Comparison of ENCODE assay signal across 20 cellular contexts in the genomic region with DNA sequence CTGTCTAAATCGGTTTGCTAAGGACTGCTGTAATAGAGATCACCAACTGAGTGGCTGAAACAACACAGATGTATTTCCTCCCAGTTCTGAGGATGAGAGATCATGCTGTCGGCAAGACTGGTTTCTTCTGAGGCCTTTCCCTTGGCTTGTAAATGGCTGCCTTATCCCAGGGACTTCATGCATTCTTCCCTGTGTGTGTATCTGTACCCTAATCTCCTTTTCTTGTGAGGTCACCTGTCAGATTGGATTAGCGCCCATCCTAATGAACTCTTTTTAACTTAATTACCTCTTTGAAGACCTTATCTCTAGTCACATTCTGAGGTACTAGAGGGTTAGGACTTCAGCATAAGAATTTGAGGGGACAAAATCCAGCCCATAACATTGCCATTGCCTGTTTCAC. TPM values are rescaled to one million over a fixed set of nuclear protein-coding genes. Genes with fewer than 3 reads are reported as not detected.
"Had no signal": no experiment of that assay in that cellular context is flagged by ENCODE, and none has a peak within 500 bp of the region (broad histone marks: within the 10 kb centered on the region; RNA-seq: fewer than 3 reads in every experiment).

No MANE protein-coding gene starts in this region.

- H3K4me1 ChIP-seq: colonic mucosa, esophagus muscularis mucosa, psoas muscle, transverse colon had no signal

- H3K4me3 Mint-ChIP-seq: natural killer cell treated with Interleukin-12 subunit alpha and Interleukin-12 subunit beta and Interleukin-15 and Interleukin-18, amount 100 ng/mL, for 72 hours; stimulated activated naive B cell treated with anti-CD40 and anti-IgM and Interleukin-4, amounts not matched to agents 10 μg/mL and 1 μg/mL and 100 μg/mL, for 72 hours; stimulated activated naive CD8-positive, alpha-beta T cell treated with anti-CD3 and anti-CD28 coated beads, Interleukin-15, amount 100 ng/mL, for 72 hours had no signal

- H3K27me3 Mint-ChIP-seq: natural killer cell treated with Interleukin-12 subunit alpha and Interleukin-12 subunit beta and Interleukin-15 and Interleukin-18, amount 100 ng/mL, for 72 hours; stimulated activated naive B cell treated with anti-CD40 and anti-IgM and Interleukin-4, amounts not matched to agents 10 μg/mL and 1 μg/mL and 100 μg/mL, for 72 hours; stimulated activated naive CD8-positive, alpha-beta T cell treated with anti-CD3 and anti-CD28 coated beads, Interleukin-15, amount 100 ng/mL, for 72 hours had no signal

- H3K27me3 ChIP-seq: colonic mucosa, esophagus muscularis mucosa, gastroesophageal sphincter, neutrophil, transverse colon had no signal

- ATAC-seq: gastroesophageal sphincter; left lobe of liver; natural killer cell treated with Interleukin-12 subunit alpha and Interleukin-12 subunit beta and Interleukin-15 and Interleukin-18, amount 100 ng/mL, for 72 hours; psoas muscle; sciatic nerve; stimulated activated naive B cell treated with anti-CD40 and anti-IgM and Interleukin-4, amounts not matched to agents 10 μg/mL and 1 μg/mL and 100 μg/mL, for 72 hours; stimulated activated naive CD8-positive, alpha-beta T cell treated with anti-CD3 and anti-CD28 coated beads, Interleukin-15, amount 100 ng/mL, for 72 hours had no signal

- H3K4me1 Mint-ChIP-seq: stimulated activated naive B cell treated with anti-CD40 and anti-IgM and Interleukin-4, amounts not matched to agents 10 μg/mL and 1 μg/mL and 100 μg/mL, for 72 hours; stimulated activated naive CD8-positive, alpha-beta T cell treated with anti-CD3 and anti-CD28 coated beads, Interleukin-15, amount 100 ng/mL, for 72 hours had no signal

- H3K27ac ChIP-seq: colonic mucosa, epithelial cell of prostate, esophagus muscularis mucosa, gastroesophageal sphincter, neutrophil, psoas muscle, thoracic aorta, transverse colon had no signal

- H3K36me3 ChIP-seq: colonic mucosa, esophagus muscularis mucosa, gastroesophageal sphincter, neutrophil, thoracic aorta, transverse colon had no signal

- H3K9me3 Mint-ChIP-seq: natural killer cell treated with Interleukin-12 subunit alpha and Interleukin-12 subunit beta and Interleukin-15 and Interleukin-18, amount 100 ng/mL, for 72 hours; stimulated activated naive B cell treated with anti-CD40 and anti-IgM and Interleukin-4, amounts not matched to agents 10 μg/mL and 1 μg/mL and 100 μg/mL, for 72 hours; stimulated activated naive CD8-positive, alpha-beta T cell treated with anti-CD3 and anti-CD28 coated beads, Interleukin-15, amount 100 ng/mL, for 72 hours had no signal

- H3K27ac Mint-ChIP-seq: natural killer cell treated with Interleukin-12 subunit alpha and Interleukin-12 subunit beta and Interleukin-15 and Interleukin-18, amount 100 ng/mL, for 72 hours; stimulated activated naive B cell treated with anti-CD40 and anti-IgM and Interleukin-4, amounts not matched to agents 10 μg/mL and 1 μg/mL and 100 μg/mL, for 72 hours; stimulated activated naive CD8-positive, alpha-beta T cell treated with anti-CD3 and anti-CD28 coated beads, Interleukin-15, amount 100 ng/mL, for 72 hours had no signal

- H3K9me3 ChIP-seq: colonic mucosa, esophagus muscularis mucosa, gastroesophageal sphincter, neutrophil, psoas muscle, thoracic aorta, transverse colon had no signal

- H3K36me3 Mint-ChIP-seq: natural killer cell treated with Interleukin-12 subunit alpha and Interleukin-12 subunit beta and Interleukin-15 and Interleukin-18, amount 100 ng/mL, for 72 hours; stimulated activated naive B cell treated with anti-CD40 and anti-IgM and Interleukin-4, amounts not matched to agents 10 μg/mL and 1 μg/mL and 100 μg/mL, for 72 hours had no signal

- H3K4me3 ChIP-seq: colonic mucosa, esophagus muscularis mucosa, gastroesophageal sphincter, psoas muscle, thoracic aorta, transverse colon had no signal

- DNase-seq: colonic mucosa; effector CD8-positive, alpha-beta T cell; glutamatergic neuron; islet precursor cell; mammary epithelial cell; midbrain; psoas muscle; stimulated activated CD4-positive, alpha-beta T cell treated with anti-CD3 and anti-CD28 coated beads, Interleukin-2, amount 100 ng/mL, for 24 hours; stimulated activated CD4-positive, alpha-beta T cell treated with anti-CD3 and anti-CD28 coated beads, Interleukin-4, amount 100 ng/mL, for 4 hours; stimulated activated naive B cell treated with anti-CD40 and anti-IgM and Interleukin-4, amounts not matched to agents 10 μg/mL and 1 μg/mL and 100 μg/mL, for 72 hours; stimulated activated naive CD8-positive, alpha-beta T cell treated with anti-CD3 and anti-CD28 coated beads, Interleukin-15, amount 100 ng/mL, for 72 hours; transverse colon had no signal

RNA-seq across cellular contexts. Expression of a gene that starts 59.4 kb away (rescaled TPM):
- total RNA-seq: natural killer cell treated with Interleukin-12 subunit alpha and Interleukin-12 subunit beta and Interleukin-15 and Interleukin-18, amount 100 ng/mL, for 72 hours had no signal
